ENCODE assay signal across 17 cellular contexts in the genomic region with DNA sequence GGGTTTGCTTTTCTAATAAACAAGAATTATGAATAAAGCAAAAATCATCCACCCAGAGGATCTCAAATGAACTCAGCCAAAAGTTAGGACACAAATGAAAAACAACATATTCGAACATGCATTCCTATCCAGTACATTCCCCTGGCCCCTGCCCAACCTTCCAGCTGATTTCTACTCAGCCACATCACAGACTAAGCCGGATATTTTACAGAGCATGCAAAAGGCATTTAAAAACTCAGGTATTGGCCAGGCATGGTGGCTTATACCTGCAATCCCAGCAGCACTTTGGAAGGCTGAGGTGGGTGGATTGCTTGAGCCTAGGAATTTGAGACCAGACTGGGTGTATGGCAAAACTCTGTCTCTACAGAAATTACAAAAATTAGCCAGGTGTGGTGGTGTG. TPM values are rescaled to one million over a fixed set of nuclear protein-coding genes. Genes with fewer than 3 reads are reported as not detected.
DNase-seq lines count a peak whose midpoint lies in the region; ATAC-seq and TF ChIP-seq lines count a peak whose summit lies in the region.
"Had no signal": no experiment of that assay in that cellular context is flagged by ENCODE, and none has a peak within 500 bp of the region (broad histone marks: within the 10 kb centered on the region; RNA-seq: fewer than 3 reads in every experiment).

No MANE protein-coding gene starts in this region.

- H3K27ac ChIP-seq in right atrium auricular region (no peak overlapping the region), fibroblast of lung (ENCODE audit: insufficient read depth, low read length) (no peak overlapping the region), upper lobe of right lung (peak overlapping the region; percentile 52)
- H3K27ac ChIP-seq: adrenal gland had no signal

- H3K9me3 Mint-ChIP-seq in Calu3 (ENCODE audit: low read depth, unreplicated experiment), result no peaks in the 10 kb centered on the region
- H3K9me3 Mint-ChIP-seq: activated CD4-positive, alpha-beta T cell treated with anti-CD3 and anti-CD28 coated beads, Interleukin-2, amount 10 ng/mL, durations not matched to agents 7 days and 5 days had no signal

- H3K36me3 ChIP-seq in right atrium auricular region (peaks cover 21% of the 10 kb centered on the region), fibroblast of lung (ENCODE audit: control insufficient read depth, insufficient read depth, low read length) (peaks cover 6% of the 10 kb centered on the region), upper lobe of right lung (peaks cover 18% of the 10 kb centered on the region)

- DNase-seq in Right ventricle myocardium superior, result peak; percentile 74
- no peak for DNase-seq in right atrium auricular region (ENCODE audit: low spot score)
- peak; percentile 29 to 73 for DNase-seq in fibroblast of lung (ENCODE audit: low read depth in 2 of 2)
- DNase-seq in mucosa of gallbladder (ENCODE audit: low spot score), result peak; percentile 44
- DNase-seq in upper lobe of right lung, result no peak
- DNase-seq in Calu3, result no peak
- DNase-seq in amygdala (lab: John Stamatoyannopoulos, UW), result no peak
- no peak for DNase-seq in NCI-H1436 treated with DMSO at 0.1 percent for 48 hours (lab: John Stamatoyannopoulos, UW)
- DNase-seq: 8988T; activated CD4-positive, alpha-beta T cell treated with anti-CD3 and anti-CD28 coated beads, Interleukin-2, amount 10 ng/mL, durations not matched to agents 7 days and 5 days; activated CD8-positive, alpha-beta memory T cell treated with anti-CD3 and anti-CD28 coated beads, Interleukin-2, amount 50 U/mL, for 4 hours; activated effector memory CD4-positive, alpha-beta T cell treated with anti-CD3 and anti-CD28 coated beads, Interleukin-2, amount 50 U/mL, for 16 hours; C1 segment of cervical spinal cord; NCI-H1105 treated with DMSO at 0.1 percent for 48 hours; NCI-H524; stimulated activated naive CD4-positive, alpha-beta T cell had no signal

- H3K9ac ChIP-seq in fibroblast of lung (ENCODE audit: insufficient read depth, low read length), result no peak overlapping the region

- no peaks in the 10 kb centered on the region for H3K36me3 Mint-ChIP-seq in Calu3 (ENCODE audit: insufficient read depth, unreplicated experiment)

- no peak overlapping the region for H3K27ac Mint-ChIP-seq in Calu3 (ENCODE audit: unreplicated experiment)
- H3K27ac Mint-ChIP-seq: activated CD4-positive, alpha-beta T cell treated with anti-CD3 and anti-CD28 coated beads, Interleukin-2, amount 10 ng/mL, durations not matched to agents 7 days and 5 days had no signal

- no peak overlapping the region for H3K4me3 ChIP-seq in right atrium auricular region
- H3K4me3 ChIP-seq in fibroblast of lung (replicated peaks in 1 of 4; ENCODE audit: control extremely low read depth in 1 of 4, insufficient read depth in 1 of 4, low read depth in 3 of 4, low read length in 4 of 4), result no peak overlapping the region
- no peak overlapping the region for H3K4me3 ChIP-seq in upper lobe of right lung
- H3K4me3 ChIP-seq: adrenal gland had no signal

- no peak overlapping the region for H3K4me3 Mint-ChIP-seq in Calu3 (ENCODE audit: low read depth, unreplicated experiment)
- H3K4me3 Mint-ChIP-seq: activated CD4-positive, alpha-beta T cell treated with anti-CD3 and anti-CD28 coated beads, Interleukin-2, amount 10 ng/mL, durations not matched to agents 7 days and 5 days had no signal

- no peaks in the 10 kb centered on the region for H3K79me2 ChIP-seq in fibroblast of lung (ENCODE audit: control insufficient read depth, insufficient read depth, low read length)

- H3K27me3 ChIP-seq in right atrium auricular region (no peaks in the 10 kb centered on the region), fibroblast of lung (ENCODE audit: control insufficient read depth, insufficient read depth, low read length) (no peaks in the 10 kb centered on the region), upper lobe of right lung (no peaks in the 10 kb centered on the region)
- H3K27me3 ChIP-seq: adrenal gland had no signal

- BruUV-seq in Calu3 (replicated peaks; lab: Mats Ljungman, UMichigan), result no TSS peak

- CTCF ChIA-PET in Calu3 (lab: Charles Lee), result no interaction called here

- H3K27me3 Mint-ChIP-seq in Calu3 (ENCODE audit: unreplicated experiment), result no peaks in the 10 kb centered on the region
- H3K27me3 Mint-ChIP-seq: activated CD4-positive, alpha-beta T cell treated with anti-CD3 and anti-CD28 coated beads, Interleukin-2, amount 10 ng/mL, durations not matched to agents 7 days and 5 days had no signal

- TF ChIP-seq CTCF in right atrium auricular region (IDR thresholded peaks at IDR 0.05) (no peak), fibroblast of lung (conservative IDR thresholded peaks at IDR 0.05 in 1 of 2, IDR thresholded peaks at IDR 0.05 in 1 of 2; ENCODE audit: low read depth in 1 of 2, low read length in 2 of 2) (no peak), upper lobe of right lung (IDR thresholded peaks at IDR 0.05) (no peak), Calu3 (IDR thresholded peaks at IDR 0.05; ENCODE audit: unreplicated experiment) (no peak)

- no peak overlapping the region for H2AFZ ChIP-seq in fibroblast of lung (ENCODE audit: low read length)

- ATAC-seq in Right ventricle myocardium superior (ENCODE audit: poor library complexity), result peak; percentile 60
- no peak for ATAC-seq in upper lobe of right lung

- H3K4me1 ChIP-seq in right atrium auricular region, result no peaks in the 10 kb centered on the region
- peaks cover 4% of the 10 kb centered on the region for H3K4me1 ChIP-seq in fibroblast of lung (ENCODE audit: control insufficient read depth, extremely low read depth, insufficient read depth, low read length)
- H3K4me1 ChIP-seq in upper lobe of right lung, result peaks cover 11% of the 10 kb centered on the region
- H3K4me1 ChIP-seq: adrenal gland had no signal

- intact Hi-C loops in Right ventricle myocardium superior (cut with DNase I), result no loop called here
- intact Hi-C loops in upper lobe of right lung (cut with DNase I), result no loop called here
- intact Hi-C loops in Calu3 (cut with micrococcal nuclease; ENCODE audit: unreplicated experiment), result no loop called here

- H3K9me3 ChIP-seq in right atrium auricular region (no peaks in the 10 kb centered on the region), fibroblast of lung (ENCODE audit: control insufficient read depth, insufficient read depth, low read depth, low read length) (no peaks in the 10 kb centered on the region), upper lobe of right lung (no peaks in the 10 kb centered on the region)
- H3K9me3 ChIP-seq: adrenal gland had no signal

- H3K4me2 ChIP-seq in fibroblast of lung (ENCODE audit: extremely low read depth, insufficient read depth, low read length), result no peak overlapping the region

- no peaks in the 10 kb centered on the region for H4K20me1 ChIP-seq in fibroblast of lung (ENCODE audit: control insufficient read depth, extremely low read depth, insufficient read depth, low read length)

- H3K4me1 Mint-ChIP-seq in Calu3 (ENCODE audit: low read depth, unreplicated experiment), result peaks cover 11% of the 10 kb centered on the region
- H3K4me1 Mint-ChIP-seq: activated CD4-positive, alpha-beta T cell treated with anti-CD3 and anti-CD28 coated beads, Interleukin-2, amount 10 ng/mL, durations not matched to agents 7 days and 5 days had no signal

RNA-seq across cellular contexts. Expression of a gene that starts 54.6 kb away (rescaled TPM):
- total RNA-seq in Right ventricle myocardium superior (15.8 TPM), right atrium auricular region (10 to 100 TPM; 25.3 to 33.9 TPM), fibroblast of lung (65.0 and 71.0 TPM in 2 replicates), mucosa of gallbladder (33.8 TPM), upper lobe of right lung (49.1 TPM), Calu3 (2022) (15.4 and 18.2 TPM in 2 replicates)
- polyA plus RNA-seq in fibroblast of lung, result 14.3 and 16.1 TPM in 2 replicates
- 7.0 and 9.0 TPM in 2 replicates for polyA plus RNA-seq in fibroblast of lung (2012)
- polyA minus RNA-seq in fibroblast of lung (ENCODE audit: low replicate concordance), result 12.2 and 21.0 TPM in 2 replicates

Comparison
In these comparisons a context has a peak if more than half of its experiments do, and no peak if none do; other contexts are left out.
1. DNase-seq: peak in Right ventricle myocardium superior (single experiment), fibroblast of lung (2 of 2) and mucosa of gallbladder (single experiment); none in right atrium auricular region (single experiment), upper lobe of right lung (single experiment), Calu3 (single experiment), amygdala (0 of 56) and NCI-H1436 treated with DMSO at 0.1 percent for 48 hours (single experiment).